27 cellular contexts compared by ENCODE assay signal in the genomic region with DNA sequence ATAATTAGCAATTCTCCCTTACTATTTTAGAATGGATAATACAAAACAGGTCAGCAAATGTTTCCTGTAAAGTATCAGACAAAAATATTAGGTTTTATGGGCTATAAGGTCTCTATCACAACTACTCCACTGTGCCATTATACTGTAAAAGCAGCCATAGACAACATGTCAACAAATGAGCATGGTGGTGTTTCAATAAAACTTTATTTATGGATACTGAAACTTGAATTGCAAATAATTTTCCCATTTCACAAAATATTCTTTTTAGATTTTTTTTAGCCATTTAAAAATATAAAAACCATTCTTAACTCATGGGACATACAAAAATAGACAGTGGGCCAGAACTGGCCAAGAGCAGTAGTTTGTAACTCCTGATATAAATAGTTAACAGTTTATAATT. TPM values are rescaled to one million over a fixed set of nuclear protein-coding genes. Genes with fewer than 3 reads are reported as not detected.
"Had no signal": no experiment of that assay in that cellular context is flagged by ENCODE, and none has a peak within 500 bp of the region (broad histone marks: within the 10 kb centered on the region; RNA-seq: fewer than 3 reads in every experiment).

No MANE protein-coding gene starts in this region.

- H3K9ac ChIP-seq: parathyroid adenoma had no signal

- H3K4me3 ChIP-seq: psoas muscle, right lobe of liver, sigmoid colon, stomach, thoracic aorta, thyroid gland, tibial nerve, upper lobe of left lung, vagina had no signal

- ATAC-seq: naive thymus-derived CD8-positive, alpha-beta T cell; natural killer cell treated with Interleukin-12 subunit alpha and Interleukin-12 subunit beta and Interleukin-15 and Interleukin-18, amount 100 ng/mL, for 72 hours; psoas muscle; right cardiac atrium; right lobe of liver; stimulated activated effector memory CD8-positive, alpha-beta T cell treated with anti-CD3 and anti-CD28 coated beads, Interleukin-12 subunit alpha, Interleukin-12 subunit beta, amount 100 ng/mL, for 72 hours; stimulated activated naive B cell treated with anti-CD40 and anti-IgM and Interleukin-4, amounts not matched to agents 10 μg/mL and 1 μg/mL and 100 μg/mL, for 72 hours had no signal

- H2AFZ ChIP-seq: parathyroid adenoma had no signal

- FAIRE-seq: small intestine, urothelium cell line had no signal

- H3K27me3 ChIP-seq: neutrophil, right lobe of liver, sigmoid colon, stomach, thyroid gland, tibial nerve, upper lobe of left lung, vagina had no signal

- H3K4me1 ChIP-seq: parathyroid adenoma, psoas muscle, right lobe of liver, sigmoid colon, stomach, thyroid gland, tibial nerve, upper lobe of left lung, vagina had no signal

- H3K27ac ChIP-seq: neutrophil, parathyroid adenoma, psoas muscle, right lobe of liver, sigmoid colon, stomach, thoracic aorta, thyroid gland, tibial nerve, upper lobe of left lung, vagina had no signal

- H3K79me2 ChIP-seq: parathyroid adenoma had no signal

- DNase-seq: naive thymus-derived CD8-positive, alpha-beta T cell; nephron progenitor cell; nucleus accumbens; psoas muscle; right cardiac atrium; right lobe of liver; sigmoid colon; small intestine; stimulated activated CD4-positive, alpha-beta T cell treated with anti-CD3 and anti-CD28 coated beads, Interleukin-15, amount 100 ng/mL, for 24 hours; stimulated activated CD4-positive, alpha-beta T cell treated with anti-CD3 and anti-CD28 coated beads, Interleukin-2, amount 100 ng/mL, for 24 hours; stimulated activated CD4-positive, alpha-beta T cell treated with anti-CD3 and anti-CD28 coated beads, Interleukin-2, amount 100 ng/mL, for 48 hours; stimulated activated CD4-positive, alpha-beta T cell treated with anti-CD3 and anti-CD28 coated beads, Interleukin-4, amount 100 ng/mL, for 24 hours; stimulated activated naive B cell treated with anti-CD40 and anti-IgM and Interleukin-4, amounts not matched to agents 10 μg/mL and 1 μg/mL and 100 μg/mL, for 72 hours; stimulated activated naive CD4-positive, alpha-beta T cell treated with Interleukin-2 at 50 U/mL for 16 hours; stomach; thyroid gland; trophoblast cell; upper lobe of left lung had no signal

- H3K9me3 ChIP-seq: neutrophil, psoas muscle, right lobe of liver, sigmoid colon, stomach, thoracic aorta, thyroid gland, tibial nerve, upper lobe of left lung, vagina had no signal

RNA-seq across cellular contexts. Expression of gene SPX, which starts 40.1 kb away (rescaled TPM):
- total RNA-seq: ureter, vagina had no signal
